20 cellular contexts compared by ENCODE assay signal in genomic region chr12:114794049-114794558, GRCh38.
A peak's percentile ranks its signal among the peaks of the same experiment; 100 is the strongest.
DNase-seq lines count a peak whose midpoint lies in the region; ATAC-seq, FAIRE-seq and TF ChIP-seq lines count a peak whose summit lies in the region.
"Had no signal": no experiment of that assay in that cellular context is flagged by ENCODE, and none has a peak within 500 bp of the region (broad histone marks: within the 10 kb centered on the region; RNA-seq: fewer than 3 reads in every experiment).

No MANE protein-coding gene starts in this region.

- no peak overlapping the region for H3K4me3 ChIP-seq in IMR-90 (ENCODE audit: insufficient read depth, low read depth, low read length)
- no peak overlapping the region for H3K4me3 ChIP-seq in K562
- H3K4me3 ChIP-seq: BLaER1, GM23248 had no signal

- TF ChIP-seq EP300 in K562 (IDR thresholded peaks at IDR 0.05; ENCODE audit: low read length) = no peak

- H3K14ac ChIP-seq in IMR-90 (replicated peaks; ENCODE audit: low read depth, low read length) = no peak overlapping the region

- no peak overlapping the region for H2BK20ac ChIP-seq in IMR-90 (ENCODE audit: low read depth, low read length)

- dilution Hi-C loops in IMR-90 (cut with HindIII; ENCODE audit: low sequenced_read_pairs, unreplicated experiment) = no loop called here

- DNase-seq in IMR-90 (no peak), K562 (ENCODE audit: extremely low read depth in 1 of 4, low spot score in 3 of 4) (peak in 3 of 4 experiments; percentile 23 to 60 (median 38)), mesothelial cell of epicardium (ENCODE audit: low spot score in 2 of 2, unreplicated experiment in 2 of 2) (no peak)
- no peak for DNase-seq in activated CD8-positive, alpha-beta memory T cell treated with anti-CD3 and anti-CD28 coated beads, Interleukin-2, amount 50 U/mL, for 48 hours
- DNase-seq: Caco-2; CD4-positive, CD25-positive, alpha-beta regulatory T cell; CD8-positive, alpha-beta T cell; DMS153; DND-41; GM23248; H9 had no signal

- peaks cover 24% of the 10 kb centered on the region for H3K4me1 Mint-ChIP-seq in mesothelial cell of epicardium
- H3K4me1 Mint-ChIP-seq: B cell; CD4-positive, CD25-positive, alpha-beta regulatory T cell had no signal

- TF ChIP-seq POLR2A in IMR-90 (IDR thresholded peaks at IDR 0.05; ENCODE audit: low read depth, low read length) = no peak
- no peak for TF ChIP-seq POLR2A in K562 (conservative IDR thresholded peaks at IDR 0.05)

- H2BK120ac ChIP-seq in IMR-90 (ENCODE audit: low read depth, low read length) = no peak overlapping the region

- H3K4me1 ChIP-seq in IMR-90 (ENCODE audit: control insufficient read depth, insufficient read depth, low read length) = no peaks in the 10 kb centered on the region
- H3K4me1 ChIP-seq in K562 (replicated peaks in 1 of 2; ENCODE audit: control insufficient read depth in 2 of 2, insufficient read depth in 2 of 2, low read length in 2 of 2) = no peaks in the 10 kb centered on the region
- H3K4me1 ChIP-seq: BLaER1 had no signal

- peak overlapping the region; percentile 36 for H3K27ac Mint-ChIP-seq in mesothelial cell of epicardium
- H3K27ac Mint-ChIP-seq: B cell; CD4-positive, CD25-positive, alpha-beta regulatory T cell; CD8-positive, alpha-beta T cell; H9 had no signal

- H2AK5ac ChIP-seq in IMR-90 (ENCODE audit: low read depth, low read length) = 0 out of 2 replicates have a peak overlapping the region, but pooled peaks have one; percentile 36

- no peaks in the 10 kb centered on the region for H3K9me1 ChIP-seq in IMR-90 (ENCODE audit: insufficient read depth, low read length)
- no peaks in the 10 kb centered on the region for H3K9me1 ChIP-seq in K562 (ENCODE audit: control insufficient read depth, insufficient read depth, low read length)

- TF ChIP-seq RAD21 in IMR-90 (IDR thresholded peaks at IDR 0.05; ENCODE audit: low read length) = no peak
- no peak for TF ChIP-seq RAD21 in K562 (CRISPR knock-in tag; conservative IDR thresholded peaks at IDR 0.05 in 1 of 2, IDR thresholded peaks at IDR 0.05 in 1 of 2)

- FAIRE-seq in K562 (lab: Jason Lieb, UNC) = no peak
- FAIRE-seq: G401.6, GM12892, GM19239 had no signal

- H4K20me1 ChIP-seq in IMR-90 (ENCODE audit: insufficient read depth, low read length) = no peaks in the 10 kb centered on the region
- H4K20me1 ChIP-seq in K562 (replicated peaks; ENCODE audit: control insufficient read depth, insufficient read depth, low read length) = no peaks in the 10 kb centered on the region
- H4K20me1 ChIP-seq: BLaER1 had no signal

- H4K8ac ChIP-seq in IMR-90 (ENCODE audit: low read depth in 2 of 2, low read length in 2 of 2) = no peak overlapping the region

- H2BK15ac ChIP-seq in IMR-90 (ENCODE audit: low read depth, low read length) = no peak overlapping the region

- H2AK9ac ChIP-seq in IMR-90 (replicated peaks; ENCODE audit: low read depth, low read length, poor library complexity) = no peak overlapping the region

- H3K4me3 Mint-ChIP-seq in mesothelial cell of epicardium = no peak overlapping the region
- H3K4me3 Mint-ChIP-seq: B cell; CD4-positive, CD25-positive, alpha-beta regulatory T cell; CD8-positive, alpha-beta T cell; H9 had no signal

- POLR2A ChIA-PET in IMR-90 (lab: Charles Lee; ENCODE audit: unreplicated experiment) (no interaction called here), K562 (lab: Yijun Ruan, JAX) (interaction anchor here (0.6 kb wide), 1 partner anchor 21 kb away, joined by 3 read pairs; no protein-coding TSS in a partner anchor)

- intact Hi-C loops in IMR-90 (cut with micrococcal nuclease) = no loop called here
- intact Hi-C loops in K562 (cut with micrococcal nuclease) = loop anchor here (2.0 kb wide), 1 partner anchor 27 kb away; no protein-coding TSS in a partner anchor

- BruUV-seq in IMR-90 (replicated peaks; lab: Mats Ljungman, UMichigan) = no TSS peak
- BruUV-seq in K562 (replicated peaks; lab: Mats Ljungman, UMichigan) = no TSS peak

- no peaks in the 10 kb centered on the region for H3K79me1 ChIP-seq in IMR-90 (ENCODE audit: low read depth in 1 of 2, low read length in 2 of 2)

- no peak for TF ChIP-seq CTCF in IMR-90 (conservative IDR thresholded peaks at IDR 0.05; ENCODE audit: low read depth, low read length)
- TF ChIP-seq CTCF in K562 (IDR thresholded peaks at IDR 0.05 in 2 of 3, conservative IDR thresholded peaks at IDR 0.05 in 1 of 3; ENCODE audit: insufficient read depth in 2 of 3, low read depth in 1 of 3, low read length in 3 of 3) = no peak
- no peak for TF ChIP-seq CTCF in mesothelial cell of epicardium (IDR thresholded peaks at IDR 0.05; ENCODE audit: unreplicated experiment)

- H3K9me3 Mint-ChIP-seq in mesothelial cell of epicardium = no peaks in the 10 kb centered on the region
- H3K9me3 Mint-ChIP-seq: H9 had no signal

- no peaks in the 10 kb centered on the region for H3K27me3 Mint-ChIP-seq in mesothelial cell of epicardium (ENCODE audit: low read depth)
- H3K27me3 Mint-ChIP-seq: B cell; CD4-positive, CD25-positive, alpha-beta regulatory T cell had no signal

- H2AFZ ChIP-seq in IMR-90 (replicated peaks; ENCODE audit: low read length, poor library complexity) (no peak overlapping the region), K562 (ENCODE audit: low read depth, low read length) (no peak overlapping the region)
- H2AFZ ChIP-seq: GM23248 had no signal

- WGBS in IMR-90 (ENCODE audit: extremely low coverage in 2 of 2, insufficient read length in 1 of 2), 2 experiments = 96% methylated on average over 4 of the region's 8 CpGs; no CpG with 5 or more reads in 1 of the 2 experiments
- 5% methylated on average over 8 of the region's 8 CpGs for WGBS in K562 (ENCODE audit: insufficient coverage, low coverage, missing lambda C conversion rate)

- no peak overlapping the region for H3K18ac ChIP-seq in IMR-90 (ENCODE audit: low read depth, low read length)

- no peaks in the 10 kb centered on the region for H3K36me3 Mint-ChIP-seq in mesothelial cell of epicardium
- H3K36me3 Mint-ChIP-seq: CD4-positive, CD25-positive, alpha-beta regulatory T cell; CD8-positive, alpha-beta T cell had no signal

- H2BK5ac ChIP-seq in IMR-90 (ENCODE audit: low read depth, low read length, poor library complexity, severe bottlenecking) = no peak overlapping the region

- no peaks in the 10 kb centered on the region for H3K79me2 ChIP-seq in K562 (ENCODE audit: control insufficient read depth, insufficient read depth, low read length)

- H4K91ac ChIP-seq in IMR-90 (ENCODE audit: insufficient read depth, low read depth, low read length) = no peak overlapping the region

- no peak overlapping the region for H3K23ac ChIP-seq in IMR-90 (ENCODE audit: low read depth, low read length)

- CTCF ChIA-PET in IMR-90 (lab: Yijun Ruan, JAX) (interaction anchor here (0.6 to 0.7 kb wide), 2 partner anchors 8 to 511 kb away, joined by 3 to 4 read pairs; no protein-coding TSS in a partner anchor), K562 (lab: Yijun Ruan, JAX; ENCODE audit: low intra/inter-chr PET ratio) (no interaction called here)

- H3K9ac ChIP-seq in IMR-90 (ENCODE audit: low read depth, low read length) (no peak overlapping the region), K562 (ENCODE audit: insufficient read depth in 1 of 2, low read depth in 2 of 2, low read length in 2 of 2) (no peak overlapping the region)
- H3K9ac ChIP-seq: BLaER1, GM23248 had no signal

- no peaks in the 10 kb centered on the region for H3K36me3 ChIP-seq in IMR-90 (ENCODE audit: control insufficient read depth, insufficient read depth, low read length)
- no peaks in the 10 kb centered on the region for H3K36me3 ChIP-seq in K562 (ENCODE audit: control insufficient read depth, insufficient read depth, low read length)
- H3K36me3 ChIP-seq: BLaER1 had no signal

- H3K27me3 ChIP-seq in IMR-90 (ENCODE audit: control insufficient read depth, insufficient read depth, low read length) (no peaks in the 10 kb centered on the region), K562 (ENCODE audit: control insufficient read depth in 2 of 2, insufficient read depth in 2 of 2, low read length in 2 of 2) (no peaks in the 10 kb centered on the region; a peak in 1 of 5 replicates)
- H3K27me3 ChIP-seq: BLaER1 had no signal

- H3K4ac ChIP-seq in IMR-90 (ENCODE audit: low read depth, low read length) = no peak overlapping the region; the same call in 1 of the 2 replicates

- H3K56ac ChIP-seq in IMR-90 (ENCODE audit: extremely low read depth, insufficient read depth, low read length) = no peak overlapping the region

- H3K4me2 ChIP-seq in IMR-90 (ENCODE audit: low read depth, low read length) = no peak overlapping the region
- H3K4me2 ChIP-seq in K562 (ENCODE audit: insufficient read depth, low read length) = no peak overlapping the region
- H3K4me2 ChIP-seq: BLaER1 had no signal

- H4K5ac ChIP-seq in IMR-90 (ENCODE audit: low read depth, low read length) = no peak overlapping the region

- H3K9me3 ChIP-seq in IMR-90 (ENCODE audit: control insufficient read depth, insufficient read depth, low read length) = no peaks in the 10 kb centered on the region
- no peaks in the 10 kb centered on the region for H3K9me3 ChIP-seq in K562 (replicated peaks; ENCODE audit: control insufficient read depth, insufficient read depth, low read depth, low read length)
- H3K9me3 ChIP-seq: BLaER1, Caco-2 had no signal

- H3K27ac ChIP-seq in IMR-90 (ENCODE audit: insufficient read depth, low read length) = no peak overlapping the region
- no peak overlapping the region for H3K27ac ChIP-seq in K562 (ENCODE audit: extremely low read depth, low read depth, low read length)
- H3K27ac ChIP-seq: BLaER1, C4-2B, GM23248 had no signal

- in situ Hi-C loops in IMR-90 (cut with MboI; ENCODE audit: low sequenced_read_pairs) = no loop called here
- in situ Hi-C loops in K562 (cut with MboI) = no loop called here

- ATAC-seq in IMR-90 (ENCODE audit: low read depth) (no peak), K562 (0 out of 3 replicates have a peak, but pooled peaks have one; percentile 47), HG03520 (IDR thresholded peaks at IDR 0.05; ENCODE audit: unreplicated experiment) (no peak), GM18498 (IDR thresholded peaks at IDR 0.05; ENCODE audit: unreplicated experiment) (no peak)
- ATAC-seq: CD8-positive, alpha-beta T cell; HCT116 had no signal

TF ChIP-seq in IMR-90, 13 proteins besides CTCF, POLR2A, EP300 and RAD21 (continues in another document):
- no peak for TF ChIP-seq MAZ (IDR thresholded peaks at IDR 0.05; ENCODE audit: borderline replicate concordance, low read depth, low read length)
- TF ChIP-seq MAFK (IDR thresholded peaks at IDR 0.05; ENCODE audit: low read depth, low read length) = 0 out of 2 replicates have a peak, but pooled peaks have one; percentile 3
- no peak for TF ChIP-seq RFX5 (IDR thresholded peaks at IDR 0.05; ENCODE audit: low read depth, low read length)

TF ChIP-seq in K562, 482 proteins besides CTCF, POLR2A, EP300 and RAD21 (continues in another document):
- TF ChIP-seq C11orf30 (IDR thresholded peaks at IDR 0.05; ENCODE audit: low read depth) = peak; percentile 15; the same call in 1 of the 2 replicates

Comparison
In these comparisons a context has a peak if more than half of its experiments do, and no peak if none do; other contexts are left out.
1. DNase-seq: peak in K562 (3 of 4); none in IMR-90 (single experiment), mesothelial cell of epicardium (0 of 2) and activated CD8-positive, alpha-beta memory T cell treated with anti-CD3 and anti-CD28 coated beads, Interleukin-2, amount 50 U/mL, for 48 hours (single experiment).